ENCODE assay signal across 11 cellular contexts in genomic region chr1:22114083-22115012, GRCh38. TPM values are rescaled to one million over a fixed set of nuclear protein-coding genes. Genes with fewer than 3 reads are reported as not detected.
A peak's percentile ranks its signal among the peaks of the same experiment; 100 is the strongest.
DNase-seq lines count a peak whose midpoint lies in the region; ATAC-seq and TF ChIP-seq lines count a peak whose summit lies in the region.
"Had no signal": no experiment of that assay in that cellular context is flagged by ENCODE, and none has a peak within 500 bp of the region (broad histone marks: within the 10 kb centered on the region; RNA-seq: fewer than 3 reads in every experiment).

No MANE protein-coding gene starts in this region.

- no peak for ATAC-seq in stimulated activated naive CD8-positive, alpha-beta T cell treated with anti-CD3 and anti-CD28 coated beads, Interleukin-15, Interleukin-2, amounts not matched to agents 100 U/mL and 50 U/mL, for 24 hours
- ATAC-seq in naive B cell (ENCODE audit: low read depth in 2 of 2) (no peak), left lobe of liver (no peak)

- H3K27me3 ChIP-seq in dorsolateral prefrontal cortex = no peaks in the 10 kb centered on the region
- H3K27me3 ChIP-seq: BLaER1 treated with 17β-estradiol and CSF1 and Interleukin-3, amounts not matched to agents 10 nM and 100 nM had no signal

- H3K4me1 Mint-ChIP-seq in stimulated activated naive CD8-positive, alpha-beta T cell treated with anti-CD3 and anti-CD28 coated beads, Interleukin-15, Interleukin-2, amounts not matched to agents 100 ng/mL and 50 ng/mL, for 24 hours (ENCODE audit: low read depth) = peaks cover 25% of the 10 kb centered on the region
- H3K4me1 Mint-ChIP-seq in naive B cell = peaks cover 62 to 75% (median 69%) of the 10 kb centered on the region in 3 donors

- no peak overlapping the region for H3K4me3 ChIP-seq in dorsolateral prefrontal cortex
- H3K4me3 ChIP-seq: BLaER1 treated with 17β-estradiol and CSF1 and Interleukin-3, amounts not matched to agents 10 nM and 100 nM had no signal

- no peak overlapping the region for H3K4me3 Mint-ChIP-seq in stimulated activated naive CD8-positive, alpha-beta T cell treated with anti-CD3 and anti-CD28 coated beads, Interleukin-15, Interleukin-2, amounts not matched to agents 100 ng/mL and 50 ng/mL, for 24 hours
- H3K4me3 Mint-ChIP-seq in naive B cell = no peak overlapping the region

- no peaks in the 10 kb centered on the region for H3K27me3 Mint-ChIP-seq in stimulated activated naive CD8-positive, alpha-beta T cell treated with anti-CD3 and anti-CD28 coated beads, Interleukin-15, Interleukin-2, amounts not matched to agents 100 ng/mL and 50 ng/mL, for 24 hours
- no peaks in the 10 kb centered on the region for H3K27me3 Mint-ChIP-seq in naive B cell

- H3K36me3 Mint-ChIP-seq in stimulated activated naive CD8-positive, alpha-beta T cell treated with anti-CD3 and anti-CD28 coated beads, Interleukin-15, Interleukin-2, amounts not matched to agents 100 ng/mL and 50 ng/mL, for 24 hours (ENCODE audit: low read depth) = peaks cover 14% of the 10 kb centered on the region
- peaks cover 0 to 12% of the 10 kb centered on the region in 2 donors for H3K36me3 Mint-ChIP-seq in naive B cell

- H3K27ac ChIP-seq in dorsolateral prefrontal cortex = peak overlapping the region in 55 of 59 donors; percentile 19 to 89 (median 72)
- H3K27ac ChIP-seq: BLaER1 treated with 17β-estradiol and CSF1 and Interleukin-3, amounts not matched to agents 10 nM and 100 nM had no signal

- no peaks in the 10 kb centered on the region for H3K9me3 Mint-ChIP-seq in stimulated activated naive CD8-positive, alpha-beta T cell treated with anti-CD3 and anti-CD28 coated beads, Interleukin-15, Interleukin-2, amounts not matched to agents 100 ng/mL and 50 ng/mL, for 24 hours
- no peaks in the 10 kb centered on the region for H3K9me3 Mint-ChIP-seq in naive B cell

- H3K27ac Mint-ChIP-seq in stimulated activated naive CD8-positive, alpha-beta T cell treated with anti-CD3 and anti-CD28 coated beads, Interleukin-15, Interleukin-2, amounts not matched to agents 100 ng/mL and 50 ng/mL, for 24 hours = peak overlapping the region; percentile 19
- H3K27ac Mint-ChIP-seq in naive B cell = peak overlapping the region; percentile 61 to 98 (median 91)

- DNase-seq in stimulated activated naive CD8-positive, alpha-beta T cell treated with anti-CD3 and anti-CD28 coated beads, Interleukin-15, Interleukin-2, amounts not matched to agents 100 U/mL and 50 U/mL, for 24 hours = no peak
- DNase-seq in dorsolateral prefrontal cortex = peak in 2 of 10 donors; percentile 7 to 27
- no peak for DNase-seq in naive B cell
- no peak for DNase-seq in left lobe of liver (ENCODE audit: low spot score)
- DNase-seq in NCI-H2029 (lab: John Stamatoyannopoulos, UW) = no peak
- DNase-seq in MV-4-11 (lab: John Stamatoyannopoulos, UW) = no peak
- no peak for DNase-seq in T-helper 9 cell
- DNase-seq: stimulated activated CD4-positive, alpha-beta T cell treated with anti-CD3 and anti-CD28 coated beads, Interleukin-4, amount 100 ng/mL, for 1 hour had no signal

- intact Hi-C loops in dorsolateral prefrontal cortex (cut with DNase I) = no loop called here

- TF ChIP-seq CTCF in dorsolateral prefrontal cortex (IDR thresholded peaks at IDR 0.05 in 54 of 56, conservative IDR thresholded peaks at IDR 0.05 in 2 of 56; ENCODE audit: low read depth in 1 of 56, partially characterized antibody in 56 of 56) = no peak

RNA-seq across cellular contexts. Expression of gene WNT4, which starts 28.5 kb away (rescaled TPM):
- total RNA-seq in dorsolateral prefrontal cortex (1 to 10 TPM in 98 of 120 experiments, under 1 TPM in 22; 0.50 to 4.2 (median 1.5) TPM), left lobe of liver (0.35 TPM)
- under 1 TPM in 1 of 6 donors, not detected in 5; 0.32 TPM for polyA plus RNA-seq in naive B cell (ENCODE audit: low read depth in 6 of 6)
- total RNA-seq: T-helper 1 cell treated with Interleukin-12 subunit alpha and Interleukin-12 subunit beta and Interleukin-4 antibody, amounts not matched to agents 30 ng/mL and 1 ng/mL, for 36 hours had no signal
